ENCODE assay signal across 22 cellular contexts in the genomic region with DNA sequence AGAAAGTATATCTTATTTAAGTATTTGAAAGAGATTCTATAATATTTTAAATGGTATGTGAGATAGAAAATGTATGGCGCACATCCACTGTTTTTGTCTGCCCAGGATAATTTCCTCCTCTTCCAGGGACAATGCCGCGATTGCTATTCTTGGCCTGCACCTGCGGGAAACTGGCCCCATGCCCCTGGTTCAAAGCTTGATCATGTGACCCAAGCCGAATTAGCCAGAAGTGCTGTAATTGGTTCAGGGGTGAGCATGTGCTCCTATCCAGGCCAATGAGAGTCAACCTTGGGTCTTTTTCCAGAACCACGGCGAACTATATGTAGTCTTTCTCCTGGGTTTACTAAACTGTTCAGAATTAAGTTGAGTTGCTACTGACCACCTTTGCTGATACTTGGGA. TPM values are rescaled to one million over a fixed set of nuclear protein-coding genes. Genes with fewer than 3 reads are reported as not detected.
A peak's percentile ranks its signal among the peaks of the same experiment; 100 is the strongest.
DNase-seq lines count a peak whose midpoint lies in the region; ATAC-seq, FAIRE-seq and TF ChIP-seq lines count a peak whose summit lies in the region.
"Had no signal": no experiment of that assay in that cellular context is flagged by ENCODE, and none has a peak within 500 bp of the region (broad histone marks: within the 10 kb centered on the region; RNA-seq: fewer than 3 reads in every experiment).

No MANE protein-coding gene starts in this region.

- no peaks in the 10 kb centered on the region for H3K27me3 ChIP-seq in GM23338 (ENCODE audit: insufficient read depth)
- peaks cover 4 to 7% of the 10 kb centered on the region in 2 experiments; a peak in 4 of 5 replicates for H3K27me3 ChIP-seq in K562 (ENCODE audit: control insufficient read depth in 2 of 2, insufficient read depth in 2 of 2, low read length in 2 of 2)
- H3K27me3 ChIP-seq in Peyer's patch: no peaks in the 10 kb centered on the region
- H3K27me3 ChIP-seq: BE2C had no signal

- CTCF ChIA-PET in K562 (lab: Yijun Ruan, JAX; ENCODE audit: low intra/inter-chr PET ratio): no interaction called here

- TF ChIP-seq RAD21 in K562 (CRISPR knock-in tag; conservative IDR thresholded peaks at IDR 0.05 in 1 of 2, IDR thresholded peaks at IDR 0.05 in 1 of 2): no peak

- no peak overlapping the region for H3K4me2 ChIP-seq in GM23338
- H3K4me2 ChIP-seq in K562 (ENCODE audit: insufficient read depth, low read length): no peak overlapping the region

- BruUV-seq in K562 (replicated peaks; lab: Mats Ljungman, UMichigan): no TSS peak

- H3K9me3 Mint-ChIP-seq in GM23338: no peaks in the 10 kb centered on the region
- H3K9me3 Mint-ChIP-seq in activated T-helper 17 cell treated with anti-CD3 and anti-CD28 coated beads, Interleukin-2, amount 50 U/mL, for 72 hours: no peaks in the 10 kb centered on the region
- H3K9me3 Mint-ChIP-seq: CD4-positive, CD25-positive, alpha-beta regulatory T cell; CD8-positive, alpha-beta memory T cell; H9; IgD-negative memory B cell had no signal

- H3K36me3 ChIP-seq in GM23338 (ENCODE audit: insufficient read depth) (no peaks in the 10 kb centered on the region), K562 (ENCODE audit: control insufficient read depth, insufficient read depth, low read length) (no peaks in the 10 kb centered on the region), Peyer's patch (no peaks in the 10 kb centered on the region)
- H3K36me3 ChIP-seq: BE2C had no signal

- H3K27me3 Mint-ChIP-seq in GM23338 (ENCODE audit: insufficient read depth, low read depth, poor library complexity): peaks cover 1% of the 10 kb centered on the region
- peaks cover 4% of the 10 kb centered on the region for H3K27me3 Mint-ChIP-seq in activated T-helper 17 cell treated with anti-CD3 and anti-CD28 coated beads, Interleukin-2, amount 50 U/mL, for 72 hours
- H3K27me3 Mint-ChIP-seq: IgD-negative memory B cell had no signal

- FAIRE-seq in K562 (lab: Jason Lieb, UNC): no peak
- FAIRE-seq: GM12892, GM18507, HepG2 had no signal

- H3K79me2 ChIP-seq in GM23338 (replicated peaks; ENCODE audit: insufficient read depth) (no peaks in the 10 kb centered on the region), K562 (ENCODE audit: control insufficient read depth, insufficient read depth, low read length) (no peaks in the 10 kb centered on the region)

- no peaks in the 10 kb centered on the region for H3K36me3 Mint-ChIP-seq in GM23338 (ENCODE audit: low read depth)
- no peaks in the 10 kb centered on the region for H3K36me3 Mint-ChIP-seq in activated T-helper 17 cell treated with anti-CD3 and anti-CD28 coated beads, Interleukin-2, amount 50 U/mL, for 72 hours (ENCODE audit: low read depth)
- H3K36me3 Mint-ChIP-seq: CD4-positive, CD25-positive, alpha-beta regulatory T cell; CD8-positive, alpha-beta memory T cell; IgD-negative memory B cell had no signal

- in situ Hi-C loops in K562 (cut with MboI): loop anchor here (10.0 kb wide), 1 partner anchor 241 kb away; no protein-coding TSS in a partner anchor

- POLR2A ChIA-PET in K562 (lab: Yijun Ruan, JAX): no interaction called here

- DNase-seq in SHP77 (lab: John Stamatoyannopoulos, UW) (peak; percentile 9 to 18), SHP77 treated with DMSO at 0.1 percent for 48 hours (lab: John Stamatoyannopoulos, UW) (no peak), GM23338 (ENCODE audit: low spot score) (peak; percentile 8), K562 (ENCODE audit: extremely low read depth in 1 of 4, low spot score in 3 of 4) (no peak), Peyer's patch (no peak)
- DNase-seq: ACHN; BE2C; C1 segment of cervical spinal cord; CD4-positive, CD25-positive, alpha-beta regulatory T cell; CD8-positive, alpha-beta memory T cell; COR-L47; DMS153; DMS79; GDM1; GOT3; H9 had no signal

- no peaks in the 10 kb centered on the region for H3K9me1 ChIP-seq in K562 (ENCODE audit: control insufficient read depth, insufficient read depth, low read length)

- H3F3A ChIP-seq in GM23338 (replicated peaks; ENCODE audit: low read depth): no peaks in the 10 kb centered on the region

- intact Hi-C loops in K562 (cut with micrococcal nuclease): no loop called here

- H3K4me1 ChIP-seq in GM23338 (ENCODE audit: insufficient read depth): no peaks in the 10 kb centered on the region
- no peaks in the 10 kb centered on the region for H3K4me1 ChIP-seq in K562 (replicated peaks in 1 of 2; ENCODE audit: control insufficient read depth in 2 of 2, insufficient read depth in 2 of 2, low read length in 2 of 2)
- H3K4me1 ChIP-seq in Peyer's patch: no peaks in the 10 kb centered on the region
- H3K4me1 ChIP-seq: BE2C had no signal

- WGBS in K562 (ENCODE audit: insufficient coverage, low coverage, missing lambda C conversion rate): 2% methylated on average over 7 of the region's 7 CpGs

- H3K27ac ChIP-seq in GM23338 (ENCODE audit: low read depth) (no peak overlapping the region), K562 (ENCODE audit: extremely low read depth, low read depth, low read length) (no peak overlapping the region), Peyer's patch (no peak overlapping the region)

- TF ChIP-seq POLR2A in K562 (conservative IDR thresholded peaks at IDR 0.05) (no peak), Peyer's patch (IDR thresholded peaks at IDR 0.05) (no peak)

- ATAC-seq in GM23338 (no peak), K562 (peak; percentile 37; the same call in 1 of the 3 replicates), HG02885 (IDR thresholded peaks at IDR 0.05; ENCODE audit: poor library complexity, unreplicated experiment) (no peak)
- ATAC-seq in activated T-helper 17 cell treated with anti-CD3 and anti-CD28 coated beads, Interleukin-2, amount 50 U/mL, for 72 hours (replicated peaks): no peak
- ATAC-seq: HepG2 had no signal

- TF ChIP-seq EP300 in K562 (IDR thresholded peaks at IDR 0.05; ENCODE audit: low read length): no peak

- no peaks in the 10 kb centered on the region for H3K9me2 ChIP-seq in GM23338 (ENCODE audit: insufficient read depth)

- no peaks in the 10 kb centered on the region for H3K9me3 ChIP-seq in K562 (replicated peaks; ENCODE audit: control insufficient read depth, insufficient read depth, low read depth, low read length)
- no peaks in the 10 kb centered on the region for H3K9me3 ChIP-seq in Peyer's patch
- H3K9me3 ChIP-seq: BE2C had no signal

- H3K4me3 ChIP-seq in GM23338: no peak overlapping the region
- no peak overlapping the region for H3K4me3 ChIP-seq in K562
- no peak overlapping the region for H3K4me3 ChIP-seq in Peyer's patch

- H4K20me1 ChIP-seq in GM23338 (replicated peaks; ENCODE audit: insufficient read depth) (no peaks in the 10 kb centered on the region), K562 (replicated peaks; ENCODE audit: control insufficient read depth, insufficient read depth, low read length) (no peaks in the 10 kb centered on the region; the same call in 1 of the 2 replicates)

- no peak overlapping the region for H3K27ac Mint-ChIP-seq in GM23338
- no peak overlapping the region for H3K27ac Mint-ChIP-seq in activated T-helper 17 cell treated with anti-CD3 and anti-CD28 coated beads, Interleukin-2, amount 50 U/mL, for 72 hours
- H3K27ac Mint-ChIP-seq: CD8-positive, alpha-beta memory T cell; H9; IgD-negative memory B cell had no signal

- no peak overlapping the region for H3K9ac ChIP-seq in K562 (ENCODE audit: insufficient read depth in 1 of 2, low read depth in 2 of 2, low read length in 2 of 2)

- no peak overlapping the region for H3K4me3 Mint-ChIP-seq in GM23338
- no peak overlapping the region for H3K4me3 Mint-ChIP-seq in activated T-helper 17 cell treated with anti-CD3 and anti-CD28 coated beads, Interleukin-2, amount 50 U/mL, for 72 hours
- H3K4me3 Mint-ChIP-seq: CD8-positive, alpha-beta memory T cell; H9; IgD-negative memory B cell had no signal

- H3K4me1 Mint-ChIP-seq in GM23338: no peaks in the 10 kb centered on the region
- no peaks in the 10 kb centered on the region for H3K4me1 Mint-ChIP-seq in activated T-helper 17 cell treated with anti-CD3 and anti-CD28 coated beads, Interleukin-2, amount 50 U/mL, for 72 hours
- H3K4me1 Mint-ChIP-seq: CD4-positive, CD25-positive, alpha-beta regulatory T cell; CD8-positive, alpha-beta memory T cell; H9; IgD-negative memory B cell had no signal

- TF ChIP-seq CTCF in GM23338 (conservative IDR thresholded peaks at IDR 0.05; ENCODE audit: low read depth in 2 of 2): no peak
- TF ChIP-seq CTCF in K562 (IDR thresholded peaks at IDR 0.05 in 2 of 3, conservative IDR thresholded peaks at IDR 0.05 in 1 of 3; ENCODE audit: insufficient read depth in 2 of 3, low read depth in 1 of 3, low read length in 3 of 3): no peak
- TF ChIP-seq CTCF in Peyer's patch (IDR thresholded peaks at IDR 0.05): no peak

- H2AFZ ChIP-seq in GM23338: no peak overlapping the region; the same call in 1 of the 2 replicates
- H2AFZ ChIP-seq in K562 (ENCODE audit: low read depth, low read length): no peak overlapping the region

TF ChIP-seq in GM23338, 12 proteins besides CTCF, POLR2A, EP300 and RAD21 (continues in another document):
- no peak for TF ChIP-seq EZH2 (IDR thresholded peaks at IDR 0.05; ENCODE audit: low read depth, unreplicated experiment)
- no peak for TF ChIP-seq NANOG (IDR thresholded peaks at IDR 0.05; ENCODE audit: borderline replicate concordance)

TF ChIP-seq in K562, 482 proteins besides CTCF, POLR2A, EP300 and RAD21 (continues in another document):
- TF ChIP-seq SREBF2 (CRISPR knock-in tag; IDR thresholded peaks at IDR 0.05) (no peak), ZNF644 (tag; IDR thresholded peaks at IDR 0.05; ENCODE audit: low read depth) (no peak)

RNA-seq across cellular contexts. Expression of a gene that starts 38.2 kb away (rescaled TPM):
- 0.03 TPM in 1 of 2 replicates, not detected in the other for total RNA-seq in GM23338 (2014; rRNA removed; shearing (Covaris generic))
- 0.21 and 0.29 TPM in 2 replicates for polyA plus RNA-seq in GM23338 (2016; fragmentation: Nextera tagmentation; extraction: Ambion mirVana)
- not detected in 2 replicates for total RNA-seq in K562 (2011; cell fraction: chromatin; rRNA removed; ENCODE audit: low replicate concordance)
- total RNA-seq in K562 (2011; cell fraction: nucleolus; rRNA removed): not detected in 2 replicates
- total RNA-seq in K562 (2011; cell fraction: nucleoplasm; rRNA removed): not detected in 2 replicates
- not detected in 2 replicates for total RNA-seq in K562 (2014; rRNA removed)
- total RNA-seq in K562 (2014; rRNA removed; fragmentation: Illumina TruSeq; extraction: Trizol): not detected in 2 replicates
- not detected in 2 replicates for total RNA-seq in K562 (2015; rRNA removed; fragmentation: Illumina TruSeq; extraction: Trizol)
- 0.11 TPM in 1 of 2 replicates, not detected in the other for total RNA-seq in K562 (2021)
- polyA plus RNA-seq in K562 (2011; rRNA removed): not detected in 2 replicates
- polyA plus RNA-seq in K562 (2011; cell fraction: cytosol; rRNA removed): not detected in 2 replicates
- not detected in 2 replicates for polyA plus RNA-seq in K562 (2011; cell fraction: nucleus; rRNA removed)
- polyA plus RNA-seq in K562 (2012): 0.01 and 0.03 TPM in 2 replicates
- not detected in 2 replicates for polyA plus RNA-seq in K562 (2014; fragmentation: Illumina TruSeq; extraction: Trizol)
- polyA plus RNA-seq in K562 (2014; fragmentation: Nextera tagmentation; extraction: Ambion mirVana): under 1 TPM in 1 of 2 experiments, not detected in 1; 0.03 TPM
- polyA plus RNA-seq in K562 (2014; rRNA removed): not detected in 2 replicates
- polyA minus RNA-seq in K562 (2011; rRNA and poly(A)+ RNA removed): not detected in 2 replicates
- polyA minus RNA-seq in K562 (2011; cell fraction: cytosol; rRNA and poly(A)+ RNA removed): not detected in 2 replicates
- not detected in 2 replicates for polyA minus RNA-seq in K562 (2011; cell fraction: nucleus; rRNA and poly(A)+ RNA removed)
- not detected for total RNA-seq in activated T-helper 17 cell treated with anti-CD3 and anti-CD28 coated beads, Interleukin-2, amount 50 U/mL, for 72 hours
- total RNA-seq in Peyer's patch: 1 to 10 TPM in 3 of 4 donors, under 1 TPM in 1; 0.53 to 3.3 (median 2.8) TPM
- total RNA-seq: CD4-positive, CD25-positive, alpha-beta regulatory T cell; CD8-positive, alpha-beta memory T cell had no signal

Comparison
In these comparisons a context has a peak if more than half of its experiments do, and no peak if none do; other contexts are left out.
1. DNase-seq: peak in SHP77 (2 of 2) and GM23338 (single experiment); none in SHP77 treated with DMSO at 0.1 percent for 48 hours (single experiment), K562 (0 of 4) and Peyer's patch (0 of 3).